31 cellular contexts compared by ENCODE assay signal in genomic region chr6:120200853-120201252, GRCh38.
"Had no signal": no experiment of that assay in that cellular context is flagged by ENCODE, and none has a peak within 500 bp of the region (broad histone marks: within the 10 kb centered on the region; RNA-seq: fewer than 3 reads in every experiment).

No MANE protein-coding gene starts in this region.

- H3K4me3 Mint-ChIP-seq: natural killer cell; nephron; neural progenitor cell; stimulated activated memory B cell treated with anti-CD40 and anti-IgM and Interleukin-4, amounts not matched to agents 10 μg/mL and 1 μg/mL and 100 μg/mL, for 72 hours; stimulated activated naive CD8-positive, alpha-beta T cell treated with anti-CD3 and anti-CD28 coated beads, Interleukin-15, amount 100 ng/mL, for 72 hours; type B pancreatic cell had no signal

- H3K4me3 ChIP-seq: neural progenitor cell, ovary, psoas muscle, skin epidermis, smooth muscle cell, spleen, suprapubic skin, testis, tibial artery, transverse colon, upper lobe of right lung, uterus had no signal

- ATAC-seq: natural killer cell; psoas muscle; right cardiac atrium; sciatic nerve; stimulated activated memory B cell treated with anti-CD40 and anti-IgM and Interleukin-4, amounts not matched to agents 10 μg/mL and 1 μg/mL and 100 μg/mL, for 72 hours; stimulated activated naive CD8-positive, alpha-beta T cell treated with anti-CD3 and anti-CD28 coated beads, Interleukin-15, amount 100 ng/mL, for 72 hours; stimulated activated naive CD8-positive, alpha-beta T cell treated with anti-CD3 and anti-CD28 coated beads, Interleukin-15, Interleukin-2, amounts not matched to agents 100 U/mL and 50 U/mL, for 24 hours; upper lobe of right lung had no signal

- H2AFZ ChIP-seq: neural progenitor cell, parathyroid adenoma had no signal

- H3K9me3 ChIP-seq: ovary, psoas muscle, spleen, suprapubic skin, testis, tibial artery, transverse colon, upper lobe of right lung, uterus had no signal

- H3K36me3 ChIP-seq: neural progenitor cell, ovary, spleen, suprapubic skin, tibial artery, transverse colon, upper lobe of right lung, uterus had no signal

- H3K27me3 ChIP-seq: neural progenitor cell, ovary, spleen, suprapubic skin, testis, tibial artery, transverse colon, upper lobe of right lung, uterus had no signal

- DNase-seq: natural killer cell; occipital lobe; ovary; posterior cingulate gyrus; psoas muscle; right cardiac atrium; spleen; stimulated activated CD4-positive, alpha-beta T cell treated with anti-CD3 and anti-CD28 coated beads, Interleukin-12 subunit alpha, Interleukin-12 subunit beta, amount 100 ng/mL, for 4 hours; stimulated activated CD4-positive, alpha-beta T cell treated with anti-CD3 and anti-CD28 coated beads, Interleukin-1b, Interleukin-23, amount 100 ng/mL, for 48 hours; stimulated activated CD4-positive, alpha-beta T cell treated with anti-CD3 and anti-CD28 coated beads, Interleukin-4, amount 100 ng/mL, for 1 hour; stimulated activated CD4-positive, alpha-beta T cell treated with anti-CD3 and anti-CD28 coated beads, Interleukin-4, amount 100 ng/mL, for 4 hours; stimulated activated CD8-positive, alpha-beta memory T cell treated with anti-CD3 and anti-CD28 coated beads, Interleukin-4, amount 100 ng/mL, for 48 hours; stimulated activated naive CD4-positive, alpha-beta T cell; stimulated activated naive CD8-positive, alpha-beta T cell treated with anti-CD3 and anti-CD28 coated beads, Interleukin-15, amount 100 ng/mL, for 72 hours; stimulated activated naive CD8-positive, alpha-beta T cell treated with anti-CD3 and anti-CD28 coated beads, Interleukin-15, Interleukin-2, amounts not matched to agents 100 U/mL and 50 U/mL, for 24 hours; substantia nigra; testis; tibial artery; transverse colon; upper lobe of right lung; uterus had no signal

- H3K27ac Mint-ChIP-seq: natural killer cell; nephron; neural progenitor cell; progenitor cell of endocrine pancreas; stimulated activated memory B cell treated with anti-CD40 and anti-IgM and Interleukin-4, amounts not matched to agents 10 μg/mL and 1 μg/mL and 100 μg/mL, for 72 hours; stimulated activated naive CD8-positive, alpha-beta T cell treated with anti-CD3 and anti-CD28 coated beads, Interleukin-15, amount 100 ng/mL, for 72 hours; type B pancreatic cell had no signal

- H3K36me3 Mint-ChIP-seq: neural progenitor cell; stimulated activated memory B cell treated with anti-CD40 and anti-IgM and Interleukin-4, amounts not matched to agents 10 μg/mL and 1 μg/mL and 100 μg/mL, for 72 hours; type B pancreatic cell had no signal

- H3K9me3 Mint-ChIP-seq: nephron; neural progenitor cell; stimulated activated memory B cell treated with anti-CD40 and anti-IgM and Interleukin-4, amounts not matched to agents 10 μg/mL and 1 μg/mL and 100 μg/mL, for 72 hours; stimulated activated naive CD8-positive, alpha-beta T cell treated with anti-CD3 and anti-CD28 coated beads, Interleukin-15, amount 100 ng/mL, for 72 hours; type B pancreatic cell had no signal

- H3K4me1 ChIP-seq: neural progenitor cell, parathyroid adenoma, psoas muscle, spleen, suprapubic skin, testis, tibial artery, transverse colon, upper lobe of right lung, uterus had no signal

- H3K4me1 Mint-ChIP-seq: natural killer cell; nephron; neural progenitor cell; stimulated activated memory B cell treated with anti-CD40 and anti-IgM and Interleukin-4, amounts not matched to agents 10 μg/mL and 1 μg/mL and 100 μg/mL, for 72 hours; stimulated activated naive CD8-positive, alpha-beta T cell treated with anti-CD3 and anti-CD28 coated beads, Interleukin-15, amount 100 ng/mL, for 72 hours had no signal

- H3K79me2 ChIP-seq: parathyroid adenoma had no signal

- H3K27ac ChIP-seq: neural progenitor cell, ovary, parathyroid adenoma, psoas muscle, skin epidermis, spleen, suprapubic skin, testis, tibial artery, transverse colon, upper lobe of right lung, uterus had no signal

- H3K4me2 ChIP-seq: neural progenitor cell, smooth muscle cell had no signal

- H3K27me3 Mint-ChIP-seq: progenitor cell of endocrine pancreas; stimulated activated memory B cell treated with anti-CD40 and anti-IgM and Interleukin-4, amounts not matched to agents 10 μg/mL and 1 μg/mL and 100 μg/mL, for 72 hours; stimulated activated naive CD8-positive, alpha-beta T cell treated with anti-CD3 and anti-CD28 coated beads, Interleukin-15, amount 100 ng/mL, for 72 hours; type B pancreatic cell had no signal
